ENCODE assay signal across 8 cellular contexts in genomic region chr11:13463779-13464290, GRCh38.
DNase-seq lines count a peak whose midpoint lies in the region; TF ChIP-seq lines count a peak whose summit lies in the region.

No MANE protein-coding gene starts in this region.

- H3K36me3 ChIP-seq in HUES6 (ENCODE audit: control insufficient read depth, insufficient read depth, low read length), result no peaks in the 10 kb centered on the region
- H3K36me3 ChIP-seq in brain microvascular endothelial cell (replicated peaks), result no peaks in the 10 kb centered on the region
- H3K36me3 ChIP-seq in mucosa of stomach (ENCODE audit: control insufficient read depth, insufficient read depth, low read length), result no peaks in the 10 kb centered on the region

- H3K27me3 ChIP-seq in HUES6 (ENCODE audit: control insufficient read depth, insufficient read depth, low read length) (no peaks in the 10 kb centered on the region), brain microvascular endothelial cell (replicated peaks) (no peaks in the 10 kb centered on the region), mucosa of stomach (ENCODE audit: control insufficient read depth, insufficient read depth, low read length) (no peaks in the 10 kb centered on the region)

- H3K9me3 ChIP-seq in HUES6 (ENCODE audit: control insufficient read depth, insufficient read depth, low read depth, low read length) (no peaks in the 10 kb centered on the region), mucosa of stomach (ENCODE audit: control insufficient read depth, low read length) (no peaks in the 10 kb centered on the region)

- TF ChIP-seq CTCF in C4-2B (conservative IDR thresholded peaks at IDR 0.05) (no peak), brain microvascular endothelial cell (IDR thresholded peaks at IDR 0.05; ENCODE audit: low read depth, low read length, missing control alignments) (no peak)

- H3K27ac ChIP-seq in C4-2B, result peak overlapping the region; percentile 79
- H3K27ac ChIP-seq in HUES6 (ENCODE audit: low read depth, low read length), result peak overlapping the region; percentile 4; the same call in 1 of the 2 replicates
- H3K27ac ChIP-seq in brain microvascular endothelial cell, result no peak overlapping the region

- H3K4me3 ChIP-seq in HUES6 (ENCODE audit: low read depth, low read length) (peak overlapping the region; percentile 79), brain microvascular endothelial cell (ENCODE audit: low read depth, low read length) (peak overlapping the region; percentile 91), mucosa of stomach (ENCODE audit: low read length) (peak overlapping the region; percentile 96)

- in situ Hi-C loops in brain microvascular endothelial cell (cut with HindIII; ENCODE audit: low pct_ligation_motif_present, low sequenced_read_pairs), result no loop called here

- H3K4me1 ChIP-seq in HUES6 (ENCODE audit: control insufficient read depth, insufficient read depth, low read length), result peaks cover 8% of the 10 kb centered on the region; the same call in 1 of the 2 replicates
- peaks cover 5% of the 10 kb centered on the region for H3K4me1 ChIP-seq in mucosa of stomach (ENCODE audit: control insufficient read depth, insufficient read depth, low read length)

- DNase-seq in brain microvascular endothelial cell, result no peak
- no peak for DNase-seq in activated effector memory CD4-positive, alpha-beta T cell treated with anti-CD3 and anti-CD28 coated beads, Interleukin-2, amount 50 U/mL, for 16 hours
- no peak for DNase-seq in effector CD8-positive, alpha-beta T cell (lab: John Stamatoyannopoulos, UW)
- no peak for DNase-seq in T-helper 9 cell
- no peak for DNase-seq in GM03348 (ENCODE audit: low spot score)

- H3K9ac ChIP-seq in HUES6 (ENCODE audit: low read length) (peak overlapping the region; percentile 92), mucosa of stomach (ENCODE audit: low read length) (peak overlapping the region; percentile 95)
